Comparison of ENCODE assay signal across 16 cellular contexts in the genomic region with DNA sequence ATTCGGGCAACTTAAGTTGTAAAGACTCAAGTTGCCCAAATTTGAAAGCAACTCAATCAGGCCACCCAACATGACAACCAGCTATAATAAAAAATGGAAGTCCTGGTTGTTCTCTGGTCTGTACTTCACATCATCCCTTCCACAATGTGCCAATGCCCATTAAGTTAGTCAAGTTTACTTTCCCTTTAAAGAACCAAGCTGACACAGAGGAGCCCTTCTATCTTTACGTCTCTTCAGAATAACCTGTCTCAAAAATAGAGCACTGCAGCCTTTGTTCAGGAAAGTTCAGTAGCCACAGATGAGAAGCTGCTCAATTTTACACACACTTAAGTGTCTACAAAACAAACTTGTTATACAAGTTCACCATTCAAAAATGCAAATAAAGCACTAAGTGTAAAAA.
A peak's percentile ranks its signal among the peaks of the same experiment; 100 is the strongest.
DNase-seq lines count a peak whose midpoint lies in the region; ATAC-seq, FAIRE-seq and TF ChIP-seq lines count a peak whose summit lies in the region.
"Had no signal": no experiment of that assay in that cellular context is flagged by ENCODE, and none has a peak within 500 bp of the region (broad histone marks: within the 10 kb centered on the region; RNA-seq: fewer than 3 reads in every experiment).

No MANE protein-coding gene starts in this region.

- POLR2A ChIA-PET in HepG2 (lab: Yijun Ruan, JAX) = interaction anchor here (1.5 kb wide), 1 partner anchor 58 kb away, joined by 4 read pairs; no protein-coding TSS in a partner anchor

- TF ChIP-seq POLR2A in HepG2 (IDR thresholded peaks at IDR 0.05; ENCODE audit: insufficient read depth in 1 of 2, low read depth in 2 of 2, low read length in 2 of 2) (no peak), right lobe of liver (IDR thresholded peaks at IDR 0.05) (no peak)

- H3K9ac ChIP-seq in HepG2 (ENCODE audit: insufficient read depth, low read depth, low read length) = no peak overlapping the region
- peak overlapping the region; percentile 2 for H3K9ac ChIP-seq in mesenchymal stem cell (ENCODE audit: low read length)

- no peak overlapping the region for H2AK5ac ChIP-seq in mesenchymal stem cell (ENCODE audit: low read length, severe bottlenecking)

- TF ChIP-seq EP300 in HepG2 (IDR thresholded peaks at IDR 0.05; ENCODE audit: low read depth in 2 of 2, low read length in 2 of 2) = no peak
- TF ChIP-seq EP300 in HepG2 (CRISPR knock-in tag; IDR thresholded peaks at IDR 0.05; ENCODE audit: borderline replicate concordance) = no peak

- WGBS in HepG2 (ENCODE audit: low lambda C conversion rate) = 93% methylated on average over 2 of the region's 2 CpGs
- 63% methylated on average over 2 of the region's 2 CpGs for WGBS in right lobe of liver (ENCODE audit: insufficient coverage, low coverage, low lambda C conversion rate, missing lambda C conversion rate)
- 93% methylated on average over 2 of the region's 2 CpGs for WGBS in mesenchymal stem cell

- peak overlapping the region; percentile 24 for H3K27ac ChIP-seq in HepG2 (ENCODE audit: extremely low read length, insufficient read depth, low read length)
- H3K27ac ChIP-seq in right lobe of liver = no peak overlapping the region
- no peak overlapping the region for H3K27ac ChIP-seq in mesenchymal stem cell (ENCODE audit: low read length, poor library complexity, severe bottlenecking)

- H3K27me3 Mint-ChIP-seq in endothelial cell (ENCODE audit: unreplicated experiment) = no peaks in the 10 kb centered on the region
- no peaks in the 10 kb centered on the region for H3K27me3 Mint-ChIP-seq in stimulated activated memory B cell treated with anti-CD40 and anti-IgM and Interleukin-4, amounts not matched to agents 10 μg/mL and 1 μg/mL and 100 μg/mL, for 72 hours
- H3K27me3 Mint-ChIP-seq: activated CD8-positive, alpha-beta T cell treated with anti-CD3 and anti-CD28 coated beads for 36 hours; activated T-helper 17 cell treated with anti-CD3 and anti-CD28 coated beads, Interleukin-2, amount 50 U/mL, for 72 hours had no signal

- TF ChIP-seq RAD21 in HepG2 (CRISPR knock-in tag; IDR thresholded peaks at IDR 0.05) = no peak

- intact Hi-C loops in HepG2 (cut with micrococcal nuclease; ENCODE audit: unreplicated experiment) (no loop called here), right lobe of liver (cut with DNase I) (no loop called here)

- no peak overlapping the region for H3K14ac ChIP-seq in mesenchymal stem cell (ENCODE audit: low read length in 2 of 2)

- no peak overlapping the region for H2AFZ ChIP-seq in HepG2 (ENCODE audit: low read length)
- H2AFZ ChIP-seq in mesenchymal stem cell (ENCODE audit: low read depth, low read length) = no peak overlapping the region

- no peak overlapping the region for H3K23ac ChIP-seq in mesenchymal stem cell (ENCODE audit: low read length in 2 of 2)

- no peak overlapping the region for H3K4me2 ChIP-seq in HepG2 (ENCODE audit: low read depth, low read length)
- no peak overlapping the region for H3K4me2 ChIP-seq in mesenchymal stem cell (ENCODE audit: low read length, poor library complexity, severe bottlenecking)

- TF ChIP-seq CTCF in HepG2 (CRISPR knock-in tag; IDR thresholded peaks at IDR 0.05) (no peak), right lobe of liver (IDR thresholded peaks at IDR 0.05) (no peak), endothelial cell (IDR thresholded peaks at IDR 0.05; ENCODE audit: unreplicated experiment) (no peak)

- in situ Hi-C loops in HepG2 (cut with HindIII; ENCODE audit: extremely low pct_ligation_motif_present, low pct_unique_long_range_greater_than_20kb) = no loop called here

- peaks cover 12% of the 10 kb centered on the region for H3K79me1 ChIP-seq in mesenchymal stem cell (replicated peaks; ENCODE audit: low read length, poor library complexity, severe bottlenecking)

- FAIRE-seq in HepG2 (lab: Jason Lieb, UNC) = no peak
- FAIRE-seq: D721Med, endometrium had no signal

- no peak overlapping the region for H4K8ac ChIP-seq in mesenchymal stem cell (ENCODE audit: low read length)

- no peaks in the 10 kb centered on the region for H3K9me3 ChIP-seq in HepG2 (ENCODE audit: low read length)
- no peaks in the 10 kb centered on the region for H3K9me3 ChIP-seq in right lobe of liver
- no peaks in the 10 kb centered on the region for H3K9me3 ChIP-seq in mesenchymal stem cell (ENCODE audit: control insufficient read depth, low read length)

- H2BK15ac ChIP-seq in mesenchymal stem cell (ENCODE audit: low read depth, poor library complexity, severe bottlenecking) = no peak overlapping the region

- no peak overlapping the region for H2BK12ac ChIP-seq in mesenchymal stem cell (ENCODE audit: low read length in 2 of 2)

- H3K4me3 Mint-ChIP-seq in endothelial cell (ENCODE audit: unreplicated experiment) = no peak overlapping the region
- no peak overlapping the region for H3K4me3 Mint-ChIP-seq in stimulated activated memory B cell treated with anti-CD40 and anti-IgM and Interleukin-4, amounts not matched to agents 10 μg/mL and 1 μg/mL and 100 μg/mL, for 72 hours
- H3K4me3 Mint-ChIP-seq: activated CD8-positive, alpha-beta T cell treated with anti-CD3 and anti-CD28 coated beads for 36 hours; activated T-helper 17 cell treated with anti-CD3 and anti-CD28 coated beads, Interleukin-2, amount 50 U/mL, for 72 hours had no signal

- CTCF ChIA-PET in HepG2 (lab: Yijun Ruan, JAX; ENCODE audit: low intra/inter-chr PET ratio, low total read pairs) = no interaction called here

- ATAC-seq in HepG2 (no peak), right lobe of liver (no peak)
- ATAC-seq in stimulated activated memory B cell treated with anti-CD40 and anti-IgM and Interleukin-4, amounts not matched to agents 10 μg/mL and 1 μg/mL and 100 μg/mL, for 72 hours = no peak
- ATAC-seq: activated CD8-positive, alpha-beta T cell treated with anti-CD3 and anti-CD28 coated beads for 36 hours; activated T-helper 17 cell treated with anti-CD3 and anti-CD28 coated beads, Interleukin-2, amount 50 U/mL, for 72 hours had no signal

- no peak overlapping the region for H2BK120ac ChIP-seq in mesenchymal stem cell (ENCODE audit: low read depth, low read length)

- no peaks in the 10 kb centered on the region for H3K9me3 Mint-ChIP-seq in endothelial cell (ENCODE audit: unreplicated experiment)
- H3K9me3 Mint-ChIP-seq in stimulated activated memory B cell treated with anti-CD40 and anti-IgM and Interleukin-4, amounts not matched to agents 10 μg/mL and 1 μg/mL and 100 μg/mL, for 72 hours = no peaks in the 10 kb centered on the region
- H3K9me3 Mint-ChIP-seq: activated CD8-positive, alpha-beta T cell treated with anti-CD3 and anti-CD28 coated beads for 36 hours; activated T-helper 17 cell treated with anti-CD3 and anti-CD28 coated beads, Interleukin-2, amount 50 U/mL, for 72 hours had no signal

- no peaks in the 10 kb centered on the region for H3K36me3 Mint-ChIP-seq in endothelial cell (ENCODE audit: low read depth, unreplicated experiment)
- peaks cover 21% of the 10 kb centered on the region for H3K36me3 Mint-ChIP-seq in stimulated activated memory B cell treated with anti-CD40 and anti-IgM and Interleukin-4, amounts not matched to agents 10 μg/mL and 1 μg/mL and 100 μg/mL, for 72 hours

- no peaks in the 10 kb centered on the region for H3K27me3 ChIP-seq in HepG2 (ENCODE audit: control insufficient read depth in 1 of 2, insufficient read depth in 2 of 2, low read length in 2 of 2)
- H3K27me3 ChIP-seq in right lobe of liver = no peaks in the 10 kb centered on the region
- no peaks in the 10 kb centered on the region for H3K27me3 ChIP-seq in mesenchymal stem cell (ENCODE audit: control insufficient read depth in 1 of 2, insufficient read depth in 1 of 2, low read length in 2 of 2)

- no peaks in the 10 kb centered on the region for H4K20me1 ChIP-seq in HepG2 (ENCODE audit: insufficient read depth, low read length)

- H3K36me3 ChIP-seq in HepG2 (replicated peaks in 1 of 2; ENCODE audit: control insufficient read depth in 1 of 2, insufficient read depth in 2 of 2, low read length in 2 of 2) (peaks cover 3 to 20% of the 10 kb centered on the region in 2 experiments; a peak in 4 of 5 replicates), right lobe of liver (peaks cover 0 to 7% (median 0%) of the 10 kb centered on the region in 4 donors), mesenchymal stem cell (ENCODE audit: control insufficient read depth in 1 of 2, insufficient read depth in 2 of 2, low read depth in 1 of 2, low read length in 2 of 2) (peaks cover 3 to 11% of the 10 kb centered on the region in 2 experiments)

- no peak overlapping the region for H4K91ac ChIP-seq in mesenchymal stem cell (ENCODE audit: low read length)

- no peak overlapping the region for H2BK5ac ChIP-seq in mesenchymal stem cell (ENCODE audit: low read depth, low read length, poor library complexity, severe bottlenecking)

- peak overlapping the region; percentile 93 for H3K27ac Mint-ChIP-seq in endothelial cell (ENCODE audit: unreplicated experiment)
- H3K27ac Mint-ChIP-seq in stimulated activated memory B cell treated with anti-CD40 and anti-IgM and Interleukin-4, amounts not matched to agents 10 μg/mL and 1 μg/mL and 100 μg/mL, for 72 hours = no peak overlapping the region
- H3K27ac Mint-ChIP-seq: activated CD8-positive, alpha-beta T cell treated with anti-CD3 and anti-CD28 coated beads for 36 hours; activated T-helper 17 cell treated with anti-CD3 and anti-CD28 coated beads, Interleukin-2, amount 50 U/mL, for 72 hours had no signal

- no peak overlapping the region for H3K18ac ChIP-seq in mesenchymal stem cell (ENCODE audit: low read depth in 1 of 2, low read length in 2 of 2)

- H3K4me1 Mint-ChIP-seq in endothelial cell (ENCODE audit: unreplicated experiment) = peaks cover 33% of the 10 kb centered on the region
- peaks cover 7% of the 10 kb centered on the region for H3K4me1 Mint-ChIP-seq in stimulated activated memory B cell treated with anti-CD40 and anti-IgM and Interleukin-4, amounts not matched to agents 10 μg/mL and 1 μg/mL and 100 μg/mL, for 72 hours
- H3K4me1 Mint-ChIP-seq: activated T-helper 17 cell treated with anti-CD3 and anti-CD28 coated beads, Interleukin-2, amount 50 U/mL, for 72 hours had no signal

- H3K4me1 ChIP-seq in HepG2 (ENCODE audit: insufficient read depth, low read length) (peaks cover 31% of the 10 kb centered on the region), right lobe of liver (peaks cover 0 to 10% (median 0%) of the 10 kb centered on the region in 4 donors), mesenchymal stem cell (ENCODE audit: control insufficient read depth, insufficient read depth, low read depth, low read length) (peaks cover 7% of the 10 kb centered on the region)

- no peak overlapping the region for H3K4ac ChIP-seq in mesenchymal stem cell (ENCODE audit: low read depth in 1 of 2, low read length in 2 of 2)

- H3K79me2 ChIP-seq in HepG2 (ENCODE audit: insufficient read depth, low read length) = peaks cover 36% of the 10 kb centered on the region

- H3K4me3 ChIP-seq in HepG2 (replicated peaks in 1 of 3; ENCODE audit: insufficient read depth in 1 of 3, low read depth in 2 of 3, low read length in 3 of 3) = no peak overlapping the region
- H3K4me3 ChIP-seq in right lobe of liver = no peak overlapping the region
- H3K4me3 ChIP-seq in mesenchymal stem cell (ENCODE audit: insufficient read depth in 1 of 2, low read depth in 1 of 2, low read length in 2 of 2) = no peak overlapping the region

- DNase-seq in HepG2 (ENCODE audit: low spot score) (no peak), right lobe of liver (no peak), endothelial cell (ENCODE audit: low spot score) (no peak), mesenchymal stem cell (peak; percentile 34), NCI-H128 (lab: John Stamatoyannopoulos, UW; ENCODE audit: unreplicated experiment) (no peak), NCI-H1694 treated with DMSO at 0.1 percent for 48 hours (lab: John Stamatoyannopoulos, UW) (no peak)
- DNase-seq in stimulated activated CD4-positive, alpha-beta T cell treated with anti-CD3 and anti-CD28 coated beads, Interleukin-4, amount 100 ng/mL, for 1 hour = no peak
- DNase-seq: activated CD8-positive, alpha-beta T cell treated with anti-CD3 and anti-CD28 coated beads for 36 hours; HCEC 1CT; Kasumi-1; NCI-H187; NK-92 treated with Interleukin-12 subunit alpha and Interleukin-12 subunit beta, amount 100 ng/mL, for 24 hours had no signal

- BruUV-seq in HepG2 (replicated peaks; lab: Mats Ljungman, UMichigan) = no TSS peak
